ENCODE assay signal across 18 cellular contexts in the genomic region with DNA sequence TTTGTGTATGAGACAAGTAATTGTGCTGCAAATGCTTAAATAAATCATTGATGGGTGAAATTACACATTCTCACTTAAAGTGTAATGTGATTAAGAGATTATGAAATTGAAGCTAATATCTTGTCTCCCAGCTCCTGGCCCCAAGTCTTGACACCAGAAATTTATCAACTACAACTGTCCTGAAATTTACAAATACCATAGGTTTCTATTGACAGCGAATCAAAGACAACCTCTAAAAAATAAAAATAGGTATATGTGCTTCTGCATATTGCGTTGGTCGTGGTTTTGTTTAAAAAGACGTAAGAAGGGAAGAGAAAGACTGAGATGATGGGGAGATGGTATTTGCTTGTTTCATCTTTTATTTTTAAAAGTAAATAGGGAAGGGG. TPM values are rescaled to one million over a fixed set of nuclear protein-coding genes. Genes with fewer than 3 reads are reported as not detected.
DNase-seq lines count a peak whose midpoint lies in the region; ATAC-seq and TF ChIP-seq lines count a peak whose summit lies in the region.
"Had no signal": no experiment of that assay in that cellular context is flagged by ENCODE, and none has a peak within 500 bp of the region (broad histone marks: within the 10 kb centered on the region; RNA-seq: fewer than 3 reads in every experiment).

No MANE protein-coding gene starts in this region.

- no peaks in the 10 kb centered on the region for H3F3A ChIP-seq in smooth muscle cell (ENCODE audit: low read depth)

- no peaks in the 10 kb centered on the region for H3K79me2 ChIP-seq in smooth muscle cell (ENCODE audit: low read depth)

- H3K27me3 ChIP-seq in WERI-Rb-1 (ENCODE audit: insufficient read depth, low read depth, severe bottlenecking) (peaks cover 29% of the 10 kb centered on the region), smooth muscle cell (ENCODE audit: low read depth) (peaks cover 97% of the 10 kb centered on the region)

- peak overlapping the region; percentile 82 for H3K4me2 ChIP-seq in smooth muscle cell

- H3K27me3 Mint-ChIP-seq in activated T-cell treated with anti-CD3 and anti-CD28 coated beads, Interleukin-2, amount 50 U/mL, for 24 hours, result peaks cover 96% of the 10 kb centered on the region

- peaks cover 18% of the 10 kb centered on the region for H3K4me1 Mint-ChIP-seq in activated T-cell treated with anti-CD3 and anti-CD28 coated beads, Interleukin-2, amount 50 U/mL, for 24 hours (ENCODE audit: low read depth)

- no peaks in the 10 kb centered on the region for H4K20me1 ChIP-seq in smooth muscle cell (ENCODE audit: low read depth)

- no peak overlapping the region for H3K4me3 Mint-ChIP-seq in activated T-cell treated with anti-CD3 and anti-CD28 coated beads, Interleukin-2, amount 50 U/mL, for 24 hours
- H3K4me3 Mint-ChIP-seq: CD8-positive, alpha-beta T cell; central memory CD8-positive, alpha-beta T cell had no signal

- H3K4me3 ChIP-seq in WERI-Rb-1 (ENCODE audit: low read depth, low read length) (peak overlapping the region; percentile 29), foreskin fibroblast (ENCODE audit: low read depth in 1 of 2, low read length in 2 of 2) (peak overlapping the region; percentile 42 to 54), smooth muscle cell (peak overlapping the region; percentile 23)

- no peak overlapping the region for H3K27ac ChIP-seq in WERI-Rb-1
- no peak overlapping the region for H3K27ac ChIP-seq in smooth muscle cell (ENCODE audit: low read depth)
- H3K27ac ChIP-seq: HL-60 had no signal

- H3K9me3 ChIP-seq in WERI-Rb-1 (ENCODE audit: severe bottlenecking), result no peaks in the 10 kb centered on the region
- no peaks in the 10 kb centered on the region for H3K9me3 ChIP-seq in smooth muscle cell (replicated peaks; ENCODE audit: low read depth)
- H3K9me3 ChIP-seq: prostate gland had no signal

- H3K36me3 ChIP-seq in WERI-Rb-1, result no peaks in the 10 kb centered on the region
- no peaks in the 10 kb centered on the region for H3K36me3 ChIP-seq in smooth muscle cell (ENCODE audit: low read depth)
- H3K36me3 ChIP-seq: prostate gland had no signal

- TF ChIP-seq POLR2A in erythroblast (IDR thresholded peaks at IDR 0.05; ENCODE audit: low read length), result no peak

- DNase-seq in activated T-cell treated with anti-CD3 and anti-CD28 coated beads, Interleukin-2, amount 50 U/mL, for 24 hours, result no peak
- DNase-seq in activated T-cell treated with anti-CD3 and anti-CD28 coated beads for 4 hours, result no peak
- no peak for DNase-seq in WERI-Rb-1
- peak in 1 of 2 donors; percentile 14 for DNase-seq in foreskin fibroblast
- no peak for DNase-seq in smooth muscle cell (lab: John Stamatoyannopoulos, UW; ENCODE audit: unreplicated experiment)
- DNase-seq in NCI-H1417 (lab: John Stamatoyannopoulos, UW), result no peak
- no peak for DNase-seq in erythroblast (lab: John Stamatoyannopoulos, UW)
- DNase-seq: activated CD8-positive, alpha-beta memory T cell treated with anti-CD3 and anti-CD28 coated beads, Interleukin-2, amount 50 U/mL, for 4 hours; CD8-positive, alpha-beta T cell; KG1; NCI-H1092; NCI-H2171; stimulated activated CD4-positive, alpha-beta T cell treated with anti-CD3 and anti-CD28 coated beads, Interleukin-12 subunit alpha, Interleukin-12 subunit beta, amount 100 ng/mL, for 4 hours; stimulated activated naive CD4-positive, alpha-beta T cell treated with Interleukin-2 at 50 U/mL for 16 hours had no signal

- H3K4me1 ChIP-seq in smooth muscle cell (ENCODE audit: low read depth), result peaks cover 22% of the 10 kb centered on the region
- H3K4me1 ChIP-seq: prostate gland had no signal

- TF ChIP-seq CTCF in WERI-Rb-1 (IDR thresholded peaks at IDR 0.05; ENCODE audit: low read depth, low read length) (no peak), foreskin fibroblast (IDR thresholded peaks at IDR 0.05; ENCODE audit: low read depth, low read length) (no peak), smooth muscle cell (IDR thresholded peaks at IDR 0.05; ENCODE audit: borderline replicate concordance, insufficient read depth, poor library complexity, severe bottlenecking) (no peak)

- no peak for ATAC-seq in GM21515 (IDR thresholded peaks at IDR 0.05; ENCODE audit: unreplicated experiment)
- ATAC-seq: CD8-positive, alpha-beta T cell had no signal

- H3K9me3 Mint-ChIP-seq in activated T-cell treated with anti-CD3 and anti-CD28 coated beads, Interleukin-2, amount 50 U/mL, for 24 hours, result peaks cover 14% of the 10 kb centered on the region

- peak overlapping the region; percentile 32 for H2AFZ ChIP-seq in smooth muscle cell (ENCODE audit: low read depth)

- 10% methylated on average over 4 of the region's 4 CpGs for WGBS in smooth muscle cell (ENCODE audit: low lambda C conversion rate)

- H3K36me3 Mint-ChIP-seq in activated T-cell treated with anti-CD3 and anti-CD28 coated beads, Interleukin-2, amount 50 U/mL, for 24 hours (ENCODE audit: low read depth), result no peaks in the 10 kb centered on the region
- H3K36me3 Mint-ChIP-seq: CD8-positive, alpha-beta T cell had no signal

- H3K9ac ChIP-seq in smooth muscle cell (ENCODE audit: low read depth), result no peak overlapping the region

- H3K27ac Mint-ChIP-seq in activated T-cell treated with anti-CD3 and anti-CD28 coated beads, Interleukin-2, amount 50 U/mL, for 24 hours, result peak overlapping the region; percentile 52
- H3K27ac Mint-ChIP-seq: CD8-positive, alpha-beta T cell had no signal

RNA-seq across cellular contexts. Expression of gene TFAP2A, which starts 30.5 kb away (rescaled TPM):
- 6.2 and 13.6 TPM in 2 replicates for total RNA-seq in smooth muscle cell
- polyA plus RNA-seq in smooth muscle cell, result 10.1 and 33.9 TPM in 2 replicates
